In the genomic region with DNA sequence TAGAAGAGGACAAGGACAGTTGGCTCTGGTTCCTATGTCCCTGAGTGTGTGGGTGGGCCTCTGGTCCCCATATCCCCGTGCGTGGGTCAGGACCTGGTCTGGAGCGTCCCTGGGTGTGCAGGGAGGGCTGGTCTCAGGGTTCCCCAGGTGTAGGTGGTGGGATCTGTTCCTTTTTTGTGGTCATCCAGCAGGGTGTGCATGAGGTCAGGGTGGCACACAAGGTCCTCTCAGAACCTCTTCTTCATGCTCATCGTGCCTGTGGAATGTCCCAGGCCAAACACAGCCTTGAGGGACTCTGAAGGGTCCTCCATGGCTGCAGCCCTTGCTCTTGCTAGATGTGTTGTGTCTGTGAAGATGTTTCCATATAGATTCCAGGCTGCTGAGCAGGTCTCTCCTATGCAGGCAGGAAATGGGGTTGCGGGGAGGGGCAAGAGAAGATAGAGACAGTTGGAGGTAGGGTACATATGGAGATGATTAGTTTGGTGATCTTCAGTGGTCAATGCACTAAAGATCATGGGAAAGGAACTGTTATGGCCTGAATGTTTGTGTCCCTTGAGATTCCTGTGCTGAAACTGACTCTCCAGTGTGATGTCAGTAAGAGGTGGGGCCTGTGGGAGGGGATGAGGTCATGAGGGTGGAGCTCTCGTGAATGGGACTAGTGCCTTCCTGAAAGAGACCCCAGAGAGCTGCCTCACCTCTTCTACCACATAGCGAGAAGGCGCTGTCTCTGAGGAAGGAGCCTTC, we compare ENCODE assay signal across 21 cellular contexts. TPM values are rescaled to one million over a fixed set of nuclear protein-coding genes. Genes with fewer than 3 reads are reported as not detected.
DNase-seq lines count a peak whose midpoint lies in the region; ATAC-seq, FAIRE-seq and TF ChIP-seq lines count a peak whose summit lies in the region.
"Had no signal": no experiment of that assay in that cellular context is flagged by ENCODE, and none has a peak within 500 bp of the region (broad histone marks: within the 10 kb centered on the region; RNA-seq: fewer than 3 reads in every experiment).

No MANE protein-coding gene starts in this region.

- H3K79me2 ChIP-seq in osteoblast (ENCODE audit: insufficient read depth, low read length): no peaks in the 10 kb centered on the region

- H3K36me3 ChIP-seq in osteoblast (ENCODE audit: insufficient read depth, low read length) (no peaks in the 10 kb centered on the region), H7 (replicated peaks; ENCODE audit: control insufficient read depth, insufficient read depth, low read length) (no peaks in the 10 kb centered on the region)

- ATAC-seq in GM18505 (IDR thresholded peaks at IDR 0.05; ENCODE audit: unreplicated experiment): no peak
- ATAC-seq: PC-3, SK-N-SH treated with all-trans-retinoic acid at 6 μM for 48 hours had no signal

- no peak overlapping the region for H3K4me2 ChIP-seq in osteoblast (ENCODE audit: insufficient read depth, low read length)

- H4K20me1 ChIP-seq in osteoblast (ENCODE audit: insufficient read depth, low read length): no peaks in the 10 kb centered on the region

- DNase-seq in NB4 (ENCODE audit: low read depth) (peak; percentile 23), fibroblast of peridontal ligament (ENCODE audit: extremely low read depth) (peak; percentile 62), osteoblast (ENCODE audit: insufficient read length, low spot score, missing footprints) (peak; percentile 37), A172 (ENCODE audit: low spot score) (no peak), RCC 7860 (ENCODE audit: low spot score) (no peak), H7 (no peak)
- DNase-seq: DMS79 treated with DMSO at 0.1 percent for 48 hours, HCEC 1CT, Kasumi-1, NCI-H187, NCI-H2107, NCI-H226, NCI-H524, SIG-M5 had no signal

- H3K27ac ChIP-seq in osteoblast (ENCODE audit: low read depth, low read length): no peak overlapping the region
- H3K27ac ChIP-seq: HL-60, RWPE1 had no signal

- H3K4me3 ChIP-seq in NB4 (ENCODE audit: low read depth, low read length) (no peak overlapping the region), osteoblast (ENCODE audit: insufficient read depth, low read length) (no peak overlapping the region), H7 (ENCODE audit: insufficient read depth, low read depth, low read length) (no peak overlapping the region)

- H3K27me3 ChIP-seq in osteoblast (ENCODE audit: insufficient read depth, low read length): no peaks in the 10 kb centered on the region
- no peaks in the 10 kb centered on the region for H3K27me3 ChIP-seq in H7 (ENCODE audit: control insufficient read depth, insufficient read depth, low read length)

- peaks cover 25% of the 10 kb centered on the region for H3K4me1 ChIP-seq in osteoblast (ENCODE audit: insufficient read depth, low read length)

- no peak overlapping the region for H2AFZ ChIP-seq in osteoblast (ENCODE audit: low read length)

- TF ChIP-seq POLR2A in NB4 (IDR thresholded peaks at IDR 0.05; ENCODE audit: extremely low read depth, insufficient read length) (no peak), GM18505 (IDR thresholded peaks at IDR 0.05; ENCODE audit: borderline replicate concordance, extremely low read depth, insufficient read depth, insufficient read length) (no peak)

- H3K9me3 ChIP-seq in osteoblast (ENCODE audit: low read depth, low read length): no peaks in the 10 kb centered on the region

- FAIRE-seq in RCC 7860 (lab: Jason Lieb, UNC): no peak
- FAIRE-seq: HTR-8/SVneo had no signal

- TF ChIP-seq CTCF in NB4 (IDR thresholded peaks at IDR 0.05; ENCODE audit: low read depth, low read length) (no peak), osteoblast (IDR thresholded peaks at IDR 0.05; ENCODE audit: extremely low read depth, low read depth, low read length) (no peak)

RNA-seq across cellular contexts. Expression of a gene that starts 53.1 kb away (rescaled TPM):
- total RNA-seq in osteoblast: 3.3 and 7.4 TPM in 2 replicates
- total RNA-seq in A172 (2014; rRNA removed; shearing (Covaris generic)): 0.43 and 1.2 TPM in 2 replicates
- total RNA-seq in H7 (2014; rRNA removed; shearing (Covaris generic)): 1.8 and 4.1 TPM in 2 replicates
- total RNA-seq: B cell had no signal

Comparison
In these comparisons a context has a peak if more than half of its experiments do, and no peak if none do; other contexts are left out.
1. DNase-seq: peak in NB4 (single experiment), fibroblast of peridontal ligament (single experiment) and osteoblast (single experiment); none in A172 (single experiment), RCC 7860 (single experiment) and H7 (single experiment).